12 cellular contexts compared by ENCODE assay signal in the genomic region with DNA sequence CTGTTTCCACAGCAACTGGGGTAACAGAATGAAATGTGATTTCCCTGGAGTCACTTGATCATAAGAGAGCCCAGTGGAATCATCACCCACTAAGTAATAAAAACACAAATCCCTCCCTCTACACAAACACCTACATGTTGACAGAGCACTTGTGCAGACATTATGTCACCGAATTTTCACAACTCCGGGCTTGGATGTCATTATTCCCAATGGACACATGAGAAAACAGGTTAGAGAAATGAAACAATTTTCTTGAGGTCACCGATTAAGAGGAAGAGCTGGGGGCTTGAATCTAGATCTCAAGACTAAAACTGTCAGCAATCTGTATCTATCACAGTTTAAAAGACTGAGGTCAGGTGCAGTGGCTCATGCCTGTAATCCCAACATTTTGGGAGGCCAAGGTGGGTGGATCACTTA. TPM values are rescaled to one million over a fixed set of nuclear protein-coding genes. Genes with fewer than 3 reads are reported as not detected.
DNase-seq lines count a peak whose midpoint lies in the region; ATAC-seq and TF ChIP-seq lines count a peak whose summit lies in the region.
"Had no signal": no experiment of that assay in that cellular context is flagged by ENCODE, and none has a peak within 500 bp of the region (broad histone marks: within the 10 kb centered on the region; RNA-seq: fewer than 3 reads in every experiment).

No MANE protein-coding gene starts in this region.

- no peaks in the 10 kb centered on the region for H3K9me3 ChIP-seq in neural progenitor cell (ENCODE audit: low read depth)
- H3K9me3 ChIP-seq in MM.1S (replicated peaks; ENCODE audit: insufficient read depth, low read length), result no peaks in the 10 kb centered on the region
- H3K9me3 ChIP-seq: heart right ventricle, thoracic aorta had no signal

- H3K4me1 ChIP-seq in neural progenitor cell (peaks cover 9% of the 10 kb centered on the region), MM.1S (ENCODE audit: low read length) (peaks cover 4% of the 10 kb centered on the region; the same call in 1 of the 2 replicates)

- no peak for ATAC-seq in activated T-helper 17 cell treated with anti-CD3 and anti-CD28 coated beads, Interleukin-2, amount 50 U/mL, for 72 hours (replicated peaks)
- no peak for ATAC-seq in GM19324 (IDR thresholded peaks at IDR 0.05; ENCODE audit: low FRiP score, unreplicated experiment)
- ATAC-seq: heart right ventricle, left ventricle myocardium superior had no signal

- H3K27ac Mint-ChIP-seq in activated T-helper 17 cell treated with anti-CD3 and anti-CD28 coated beads, Interleukin-2, amount 50 U/mL, for 72 hours, result peak overlapping the region; percentile 27
- H3K27ac Mint-ChIP-seq in neural progenitor cell, result peak overlapping the region; percentile 62
- H3K27ac Mint-ChIP-seq: activated naive CD8-positive, alpha-beta T cell treated with anti-CD3 and anti-CD28 coated beads, Interleukin-2, amount 10 ng/mL, durations not matched to agents 7 days and 5 days had no signal

- H3K27ac ChIP-seq in neural progenitor cell, result no peak overlapping the region
- H3K27ac ChIP-seq in MM.1S (ENCODE audit: low read length), result no peak overlapping the region
- H3K27ac ChIP-seq: heart right ventricle, thoracic aorta had no signal

- TF ChIP-seq CTCF in neural progenitor cell (IDR thresholded peaks at IDR 0.05) (no peak), MM.1S (IDR thresholded peaks at IDR 0.05; ENCODE audit: low read length) (no peak)

- peaks cover 5% of the 10 kb centered on the region for H3K36me3 Mint-ChIP-seq in activated T-helper 17 cell treated with anti-CD3 and anti-CD28 coated beads, Interleukin-2, amount 50 U/mL, for 72 hours (ENCODE audit: low read depth)
- peaks cover 22% of the 10 kb centered on the region for H3K36me3 Mint-ChIP-seq in neural progenitor cell

- H3K4me2 ChIP-seq in neural progenitor cell (no peak overlapping the region), MM.1S (ENCODE audit: low read depth, low read length) (no peak overlapping the region)

- H3K4me3 Mint-ChIP-seq in activated T-helper 17 cell treated with anti-CD3 and anti-CD28 coated beads, Interleukin-2, amount 50 U/mL, for 72 hours, result no peak overlapping the region
- no peak overlapping the region for H3K4me3 Mint-ChIP-seq in neural progenitor cell
- H3K4me3 Mint-ChIP-seq: activated naive CD8-positive, alpha-beta T cell treated with anti-CD3 and anti-CD28 coated beads, Interleukin-2, amount 10 ng/mL, durations not matched to agents 7 days and 5 days had no signal

- H3K79me2 ChIP-seq in neural progenitor cell (ENCODE audit: low read depth), result peaks cover 46% of the 10 kb centered on the region
- H3K79me2 ChIP-seq in MM.1S (ENCODE audit: low read length), result peaks cover 19% of the 10 kb centered on the region

- H3K4me1 Mint-ChIP-seq in activated T-helper 17 cell treated with anti-CD3 and anti-CD28 coated beads, Interleukin-2, amount 50 U/mL, for 72 hours, result peaks cover 5% of the 10 kb centered on the region
- H3K4me1 Mint-ChIP-seq in neural progenitor cell, result peaks cover 32% of the 10 kb centered on the region

- H3K27me3 Mint-ChIP-seq in activated T-helper 17 cell treated with anti-CD3 and anti-CD28 coated beads, Interleukin-2, amount 50 U/mL, for 72 hours, result no peaks in the 10 kb centered on the region
- H3K27me3 Mint-ChIP-seq in neural progenitor cell (ENCODE audit: insufficient read depth, low read depth), result no peaks in the 10 kb centered on the region
- H3K27me3 Mint-ChIP-seq: activated naive CD8-positive, alpha-beta T cell treated with anti-CD3 and anti-CD28 coated beads, Interleukin-2, amount 10 ng/mL, durations not matched to agents 7 days and 5 days had no signal

- H3K4me3 ChIP-seq in neural progenitor cell (no peak overlapping the region), MM.1S (ENCODE audit: low read length) (no peak overlapping the region)
- H3K4me3 ChIP-seq: heart right ventricle, thoracic aorta had no signal

- H3F3A ChIP-seq in neural progenitor cell (ENCODE audit: low read depth), result peaks cover 7% of the 10 kb centered on the region
- no peaks in the 10 kb centered on the region for H3F3A ChIP-seq in MM.1S (ENCODE audit: insufficient read depth, low read length)

- H4K20me1 ChIP-seq in neural progenitor cell (ENCODE audit: low read depth), result no peaks in the 10 kb centered on the region
- H4K20me1 ChIP-seq in MM.1S (ENCODE audit: insufficient read depth, low read length), result no peaks in the 10 kb centered on the region

- H2AFZ ChIP-seq in neural progenitor cell (replicated peaks) (no peak overlapping the region), MM.1S (ENCODE audit: low read length) (no peak overlapping the region)

- H3K9ac ChIP-seq in neural progenitor cell (no peak overlapping the region), MM.1S (ENCODE audit: low read length) (no peak overlapping the region)

- H3K36me3 ChIP-seq in neural progenitor cell (no peaks in the 10 kb centered on the region), MM.1S (replicated peaks; ENCODE audit: insufficient read depth, low read length) (no peaks in the 10 kb centered on the region)
- H3K36me3 ChIP-seq: thoracic aorta had no signal

- DNase-seq in DMS153 (lab: John Stamatoyannopoulos, UW) (peak; percentile 93), NCI-H146 treated with DMSO at 0.1 percent for 48 hours (lab: John Stamatoyannopoulos, UW; ENCODE audit: unreplicated experiment) (peak; percentile 7), neural progenitor cell (ENCODE audit: low spot score) (no peak), MM.1S (no peak), EL (no peak)
- DNase-seq: activated naive CD8-positive, alpha-beta T cell treated with anti-CD3 and anti-CD28 coated beads, Interleukin-2, amount 10 ng/mL, durations not matched to agents 7 days and 5 days; heart right ventricle; left ventricle myocardium superior; NCI-H524 had no signal

- H3K27me3 ChIP-seq in neural progenitor cell, result no peaks in the 10 kb centered on the region
- 0 out of 2 replicates have a peak, but pooled peaks cover 9% of the 10 kb centered on the region for H3K27me3 ChIP-seq in MM.1S (replicated peaks; ENCODE audit: insufficient read depth, low read length)
- H3K27me3 ChIP-seq: heart right ventricle had no signal

- H3K9me3 Mint-ChIP-seq in activated T-helper 17 cell treated with anti-CD3 and anti-CD28 coated beads, Interleukin-2, amount 50 U/mL, for 72 hours, result no peaks in the 10 kb centered on the region
- H3K9me3 Mint-ChIP-seq in neural progenitor cell, result no peaks in the 10 kb centered on the region
- H3K9me3 Mint-ChIP-seq: activated naive CD8-positive, alpha-beta T cell treated with anti-CD3 and anti-CD28 coated beads, Interleukin-2, amount 10 ng/mL, durations not matched to agents 7 days and 5 days had no signal

- H3K9me2 ChIP-seq in MM.1S (replicated peaks; ENCODE audit: insufficient read depth, low read length), result no peaks in the 10 kb centered on the region

RNA-seq across cellular contexts. Expression of gene XRCC1, which starts 3.1 kb away (rescaled TPM):
- total RNA-seq in activated T-helper 17 cell treated with anti-CD3 and anti-CD28 coated beads, Interleukin-2, amount 50 U/mL, for 72 hours, result 10 to 100 TPM; 33.8 to 34.9 TPM
- total RNA-seq in neural progenitor cell (ENCODE audit: low replicate concordance), result 33.8 and 88.8 TPM in 2 replicates

RNA-seq across cellular contexts. Expression of gene PINLYP, which starts 3.4 kb away (rescaled TPM):
- 1 to 10 TPM; 4.6 to 6.2 TPM for total RNA-seq in activated T-helper 17 cell treated with anti-CD3 and anti-CD28 coated beads, Interleukin-2, amount 50 U/mL, for 72 hours
- 4.0 and 8.6 TPM in 2 replicates for total RNA-seq in neural progenitor cell (ENCODE audit: low replicate concordance)

RNA-seq across cellular contexts. Expression of gene IRGQ, which starts 23.8 kb away (rescaled TPM):
- 10 to 100 TPM; 18.3 to 22.1 TPM for total RNA-seq in activated T-helper 17 cell treated with anti-CD3 and anti-CD28 coated beads, Interleukin-2, amount 50 U/mL, for 72 hours
- total RNA-seq in neural progenitor cell (ENCODE audit: low replicate concordance), result 27.4 and 31.5 TPM in 2 replicates

RNA-seq across cellular contexts. Expression of gene ZNF576, which starts 24.2 kb away (rescaled TPM):
- 10 to 100 TPM; 17.8 to 23.3 TPM for total RNA-seq in activated T-helper 17 cell treated with anti-CD3 and anti-CD28 coated beads, Interleukin-2, amount 50 U/mL, for 72 hours
- 6.8 and 9.0 TPM in 2 replicates for total RNA-seq in neural progenitor cell (ENCODE audit: low replicate concordance)

RNA-seq across cellular contexts. Expression of gene ZNF575, which starts 39.2 kb away (rescaled TPM):
- total RNA-seq in activated T-helper 17 cell treated with anti-CD3 and anti-CD28 coated beads, Interleukin-2, amount 50 U/mL, for 72 hours, result 1 to 10 TPM in 1 of 2 donors, under 1 TPM in 1; 0.86 to 1.7 TPM
- total RNA-seq in neural progenitor cell (ENCODE audit: low replicate concordance), result not detected in 2 replicates

Comparison
In these comparisons a context has a peak if more than half of its experiments do, and no peak if none do; other contexts are left out.
1. DNase-seq: peak in DMS153 (single experiment) and NCI-H146 treated with DMSO at 0.1 percent for 48 hours (single experiment); none in neural progenitor cell (single experiment), MM.1S (single experiment) and EL (single experiment).